ENCODE assay signal across 9 cellular contexts in genomic region chr3:161274691-161275298, GRCh38. TPM values are rescaled to one million over a fixed set of nuclear protein-coding genes. Genes with fewer than 3 reads are reported as not detected.
A peak's percentile ranks its signal among the peaks of the same experiment; 100 is the strongest.
DNase-seq lines count a peak whose midpoint lies in the region; ATAC-seq and TF ChIP-seq lines count a peak whose summit lies in the region.
"Had no signal": no experiment of that assay in that cellular context is flagged by ENCODE, and none has a peak within 500 bp of the region (broad histone marks: within the 10 kb centered on the region; RNA-seq: fewer than 3 reads in every experiment).

No MANE protein-coding gene starts in this region.

- H3K36me3 ChIP-seq in right atrium auricular region = peaks cover 5% of the 10 kb centered on the region

- H3K27ac ChIP-seq in right atrium auricular region = no peak overlapping the region

- H3K4me3 ChIP-seq in right atrium auricular region = no peak overlapping the region
- H3K4me3 ChIP-seq: skin epidermis had no signal

- DNase-seq in AG08395 (ENCODE audit: low spot score) (peak; percentile 37), GM03348 (ENCODE audit: low spot score) (peak; percentile 50), NCI-H2196 (lab: John Stamatoyannopoulos, UW; ENCODE audit: unreplicated experiment) (peak; percentile 54), activated T-cell treated with anti-CD3 and anti-CD28 coated beads for 4 hours (peak; percentile 21), right atrium auricular region (ENCODE audit: low spot score) (no peak), GM19238 (ENCODE audit: insufficient read length, low spot score) (no peak)
- peak; percentile 45 for DNase-seq in stimulated activated CD4-positive, alpha-beta T cell treated with anti-CD3 and anti-CD28 coated beads, Interleukin-1b, Interleukin-23, amount 100 ng/mL, for 48 hours

- H3K4me1 ChIP-seq in right atrium auricular region = no peaks in the 10 kb centered on the region

- no peaks in the 10 kb centered on the region for H3K27me3 ChIP-seq in right atrium auricular region

- no peaks in the 10 kb centered on the region for H3K9me3 ChIP-seq in right atrium auricular region

- peak; percentile 87 for ATAC-seq in HG02759 (IDR thresholded peaks at IDR 0.05; ENCODE audit: unreplicated experiment)

- peak; percentile 20 to 62 for TF ChIP-seq CTCF in right atrium auricular region (IDR thresholded peaks at IDR 0.05)

RNA-seq across cellular contexts. Expression of gene NMD3, which starts 53.7 kb away (rescaled TPM):
- total RNA-seq in right atrium auricular region = 10 to 100 TPM; 33.2 to 40.8 TPM

Comparison
In these comparisons a context has a peak if more than half of its experiments do, and no peak if none do; other contexts are left out.
1. DNase-seq: peak in AG08395 (single experiment), GM03348 (single experiment), NCI-H2196 (single experiment), activated T-cell treated with anti-CD3 and anti-CD28 coated beads for 4 hours (single experiment) and stimulated activated CD4-positive, alpha-beta T cell treated with anti-CD3 and anti-CD28 coated beads, Interleukin-1b, Interleukin-23, amount 100 ng/mL, for 48 hours (single experiment); none in right atrium auricular region (single experiment) and GM19238 (single experiment).